21 cellular contexts compared by ENCODE assay signal in the genomic region with DNA sequence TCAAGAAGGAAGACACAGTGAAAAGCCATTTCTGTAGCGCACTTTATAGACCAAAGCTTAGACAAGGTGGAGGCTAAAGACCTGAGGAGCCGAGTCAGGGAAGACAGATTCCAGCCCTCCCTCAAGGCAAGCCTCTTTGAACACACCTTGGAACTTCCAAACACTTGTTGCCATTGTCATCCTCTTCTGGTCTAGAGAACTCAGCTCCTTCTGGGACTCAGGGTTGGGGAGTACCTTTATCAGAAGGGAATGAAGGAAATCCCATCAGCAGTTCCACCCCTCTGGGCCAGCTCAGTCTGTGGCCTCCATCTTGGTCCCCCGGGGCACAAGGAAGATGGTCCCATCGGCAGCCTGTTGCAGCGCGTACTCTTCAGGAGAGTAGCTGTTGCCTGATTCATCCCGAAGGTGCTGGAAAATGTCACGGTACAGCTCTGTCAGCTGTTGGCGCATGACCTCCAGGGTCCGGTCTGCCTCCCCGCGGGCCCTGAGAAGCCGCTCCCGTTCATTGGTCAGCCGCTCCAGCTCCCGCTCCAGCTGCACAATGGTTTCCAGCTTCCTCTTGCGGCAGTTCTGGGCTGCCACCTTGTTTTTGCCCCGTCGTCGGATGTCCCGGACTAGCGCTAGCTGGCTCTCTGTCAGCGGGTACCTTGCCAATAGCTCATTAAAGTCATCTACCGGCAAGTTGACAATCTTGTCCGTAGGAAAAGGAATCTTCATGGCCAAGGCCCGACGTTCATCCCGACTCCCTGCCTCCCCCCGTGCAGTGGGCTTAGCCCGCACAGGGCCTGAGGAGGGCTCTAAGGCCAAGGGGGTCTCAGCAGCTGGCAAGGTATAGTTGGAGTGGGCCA. TPM values are rescaled to one million over a fixed set of nuclear protein-coding genes. Genes with fewer than 3 reads are reported as not detected.
DNase-seq lines count a peak whose midpoint lies in the region; ATAC-seq and TF ChIP-seq lines count a peak whose summit lies in the region.
"Had no signal": no experiment of that assay in that cellular context is flagged by ENCODE, and none has a peak within 500 bp of the region (broad histone marks: within the 10 kb centered on the region; RNA-seq: fewer than 3 reads in every experiment).

No MANE protein-coding gene starts in this region.

- H3K27ac Mint-ChIP-seq in CD4-positive, alpha-beta memory T cell, result peak overlapping the region in 1 of 7 donors; percentile 8
- H3K27ac Mint-ChIP-seq: CD8-positive, alpha-beta T cell had no signal

- H3K27ac ChIP-seq in heart left ventricle, result peak overlapping the region in 1 of 12 donors; percentile 24
- no peak overlapping the region for H3K27ac ChIP-seq in right atrium auricular region
- H3K27ac ChIP-seq in neutrophil, result peak overlapping the region; percentile 51
- H3K27ac ChIP-seq in CD4-positive, alpha-beta memory T cell (ENCODE audit: low read depth, low read length), result no peak overlapping the region
- H3K27ac ChIP-seq: A549 had no signal

- CTCF ChIA-PET in CD4-positive, alpha-beta memory T cell (lab: Charles Lee; ENCODE audit: partially characterized antibody), result interaction anchor here (1.1 to 8.3 kb wide), 18 partner anchors 7 to 107 kb away, joined by 3 to 110 read pairs (median 8); a partner anchor contains a TSS

- H3K27me3 ChIP-seq in heart left ventricle, result no peaks in the 10 kb centered on the region
- no peaks in the 10 kb centered on the region for H3K27me3 ChIP-seq in right atrium auricular region
- H3K27me3 ChIP-seq in neutrophil, result no peaks in the 10 kb centered on the region
- no peaks in the 10 kb centered on the region for H3K27me3 ChIP-seq in CD4-positive, alpha-beta memory T cell (ENCODE audit: insufficient read depth, low read length)
- H3K27me3 ChIP-seq: BE2C had no signal

- peaks cover 0 to 36% (median under 1%) of the 10 kb centered on the region in 12 donors for H3K4me1 ChIP-seq in heart left ventricle
- peaks cover 0 to under 1% of the 10 kb centered on the region in 2 donors for H3K4me1 ChIP-seq in right atrium auricular region
- peaks cover 92 to 97% of the 10 kb centered on the region in 2 experiments for H3K4me1 ChIP-seq in neutrophil (ENCODE audit: control insufficient read depth in 1 of 2, insufficient read depth in 1 of 2, low read depth in 1 of 2, low read length in 1 of 2)
- no peaks in the 10 kb centered on the region for H3K4me1 ChIP-seq in CD4-positive, alpha-beta memory T cell (ENCODE audit: insufficient read depth, low read length)

- POLR2A ChIA-PET in CD4-positive, alpha-beta memory T cell (lab: Charles Lee; ENCODE audit: partially characterized antibody), result interaction anchor here (1.0 to 6.4 kb wide), 10 partner anchors 8 to 76 kb away, joined by 3 to 61 read pairs (median 5); a partner anchor contains a TSS

- H3K36me3 Mint-ChIP-seq in CD4-positive, alpha-beta memory T cell, result peaks cover 3 to 11% of the 10 kb centered on the region in 2 donors

- H3K36me3 ChIP-seq in heart left ventricle, result peaks cover 0 to 23% (median 17%) of the 10 kb centered on the region in 9 donors
- peaks cover 15% of the 10 kb centered on the region for H3K36me3 ChIP-seq in right atrium auricular region
- H3K36me3 ChIP-seq in neutrophil, result peaks cover 88% of the 10 kb centered on the region
- H3K36me3 ChIP-seq in CD4-positive, alpha-beta memory T cell (ENCODE audit: insufficient read depth, low read length), result peaks cover 10% of the 10 kb centered on the region

- H3K9me3 ChIP-seq in heart left ventricle (no peaks in the 10 kb centered on the region), right atrium auricular region (no peaks in the 10 kb centered on the region), neutrophil (no peaks in the 10 kb centered on the region)
- no peaks in the 10 kb centered on the region for H3K9me3 ChIP-seq in CD4-positive, alpha-beta memory T cell (ENCODE audit: control insufficient read depth in 1 of 2, low read length in 2 of 2)
- H3K9me3 ChIP-seq: A549, BE2C had no signal

- no peaks in the 10 kb centered on the region for H3K27me3 Mint-ChIP-seq in CD4-positive, alpha-beta memory T cell

- intact Hi-C loops in heart left ventricle (cut with DNase I), result loop anchor here in 5 of 10 donors (5.0 to 10.0 kb wide), 3 partner anchors 65 to 72 kb away; a partner anchor contains a TSS
- intact Hi-C loops in CD4-positive, alpha-beta memory T cell (cut with micrococcal nuclease), result loop anchor here (5.0 kb wide), 1 partner anchor 35 kb away; no protein-coding TSS in a partner anchor

- 71 to 86% (median 80%) methylated on average over 24 to 30 of the region's 30 CpGs for WGBS in heart left ventricle, 4 donors

- TF ChIP-seq POLR2A in heart left ventricle (IDR thresholded peaks at IDR 0.05), result no peak

- DNase-seq in heart left ventricle, result peak in 3 of 5 donors; percentile 19 to 57 (median 48)
- DNase-seq in right atrium auricular region (ENCODE audit: low spot score), result no peak
- peak; percentile 51 for DNase-seq in OCI-M1 (lab: John Stamatoyannopoulos, UW)
- peak; percentile 60 for DNase-seq in islet precursor cell
- DNase-seq in epidermal melanocyte (ENCODE audit: insufficient read length, low spot score), result no peak
- DNase-seq in midbrain (lab: John Stamatoyannopoulos, UW), result no peak
- DNase-seq in CD4-positive, alpha-beta memory T cell, result no peak
- DNase-seq: BE2C; CD8-positive, alpha-beta T cell; GOT3; HCEC 1CT; IMR-90; NCI-H1417 treated with DMSO at 0.1 percent for 48 hours; NCI-H187; NCI-H446; NCI-H526; Right ventricle myocardium superior had no signal

- no peak overlapping the region for H3K4me3 Mint-ChIP-seq in CD4-positive, alpha-beta memory T cell
- H3K4me3 Mint-ChIP-seq: CD8-positive, alpha-beta T cell had no signal

- ATAC-seq in heart left ventricle, result peak in 3 of 4 donors; percentile 31 to 64 (median 63)
- ATAC-seq: A549; CD8-positive, alpha-beta T cell had no signal

- H3K4me3 ChIP-seq in heart left ventricle, result no peak overlapping the region
- no peak overlapping the region for H3K4me3 ChIP-seq in right atrium auricular region
- no peak overlapping the region for H3K4me3 ChIP-seq in neutrophil (ENCODE audit: low read depth in 1 of 2, low read length in 1 of 2)
- no peak overlapping the region for H3K4me3 ChIP-seq in CD4-positive, alpha-beta memory T cell (ENCODE audit: low read length in 2 of 2)
- H3K4me3 ChIP-seq: A549 had no signal

- H3K4me1 Mint-ChIP-seq in CD4-positive, alpha-beta memory T cell, result peaks cover 0 to 5% (median 2%) of the 10 kb centered on the region in 4 donors

- H3K9me3 Mint-ChIP-seq in CD4-positive, alpha-beta memory T cell, result peaks cover 0 to 2% (median 0%) of the 10 kb centered on the region in 8 donors
- H3K9me3 Mint-ChIP-seq: CD8-positive, alpha-beta T cell had no signal

- TF ChIP-seq CTCF in heart left ventricle (IDR thresholded peaks at IDR 0.05) (no peak), right atrium auricular region (IDR thresholded peaks at IDR 0.05) (no peak), neutrophil (IDR thresholded peaks at IDR 0.05) (no peak)

RNA-seq across cellular contexts. Expression of a gene that starts 8.5 kb away (rescaled TPM):
- 1 to 10 TPM in 2 of 9 donors, under 1 TPM in 5, not detected in 2; 0.21 to 1.7 (median 0.63) TPM for total RNA-seq in heart left ventricle
- under 1 TPM; 0.38 to 0.51 TPM for polyA plus RNA-seq in heart left ventricle
- total RNA-seq in right atrium auricular region, result 1 to 10 TPM; 1.1 to 2.9 TPM
- total RNA-seq in CD4-positive, alpha-beta memory T cell, result not detected
- under 1 TPM in 1 of 2 donors, not detected in 1; 0.25 TPM for polyA plus RNA-seq in CD4-positive, alpha-beta memory T cell
- total RNA-seq: CD8-positive, alpha-beta T cell; Daoy; OCI-LY7 had no signal

RNA-seq across cellular contexts. Expression of a gene that starts 11.8 kb away (rescaled TPM):
- 100 to 1,000 TPM; 129 to 565 (median 396) TPM for total RNA-seq in heart left ventricle
- 100 to 1,000 TPM; 315 to 735 TPM for polyA plus RNA-seq in heart left ventricle
- total RNA-seq in right atrium auricular region, result 100 to 1,000 TPM; 237 to 404 TPM
- 1,000 to 10,000 TPM in 1 of 2 experiments, 100 to 1,000 TPM in 1; 986 to 1,061 TPM for total RNA-seq in CD4-positive, alpha-beta memory T cell
- 100 to 1,000 TPM; 756 to 958 TPM for polyA plus RNA-seq in CD4-positive, alpha-beta memory T cell

RNA-seq across cellular contexts. Expression of a gene that starts 12.4 kb away (rescaled TPM):
- total RNA-seq in heart left ventricle (10 to 100 TPM; 22.3 to 59.5 (median 49.4) TPM), right atrium auricular region (10 to 100 TPM; 33.0 to 33.9 TPM)
- polyA plus RNA-seq in heart left ventricle, result 10 to 100 TPM; 18.4 to 32.1 TPM
- 10 to 100 TPM; 71.0 to 76.3 TPM for total RNA-seq in CD4-positive, alpha-beta memory T cell
- 10 to 100 TPM; 13.3 to 19.2 TPM for polyA plus RNA-seq in CD4-positive, alpha-beta memory T cell

RNA-seq across cellular contexts. Expression of a gene that starts 32.6 kb away (rescaled TPM):
- 100 to 1,000 TPM; 112 to 146 (median 125) TPM for total RNA-seq in heart left ventricle
- polyA plus RNA-seq in heart left ventricle, result 100 to 1,000 TPM in 1 of 2 donors, 10 to 100 TPM in 1; 77.3 to 142 TPM
- 100 to 1,000 TPM in 1 of 2 donors, 10 to 100 TPM in 1; 79.2 to 154 TPM for total RNA-seq in right atrium auricular region
- 10 to 100 TPM; 81.6 to 92.0 TPM for total RNA-seq in CD4-positive, alpha-beta memory T cell
- 100 to 1,000 TPM; 149 to 200 TPM for polyA plus RNA-seq in CD4-positive, alpha-beta memory T cell

Comparison
In these comparisons a context has a peak if more than half of its experiments do, and no peak if none do; other contexts are left out.
1. DNase-seq: peak in heart left ventricle (3 of 5), OCI-M1 (single experiment) and islet precursor cell (single experiment); none in right atrium auricular region (single experiment), epidermal melanocyte (single experiment), midbrain (single experiment) and CD4-positive, alpha-beta memory T cell (0 of 5).